ENCODE assay signal across 2 cellular contexts in the genomic region with DNA sequence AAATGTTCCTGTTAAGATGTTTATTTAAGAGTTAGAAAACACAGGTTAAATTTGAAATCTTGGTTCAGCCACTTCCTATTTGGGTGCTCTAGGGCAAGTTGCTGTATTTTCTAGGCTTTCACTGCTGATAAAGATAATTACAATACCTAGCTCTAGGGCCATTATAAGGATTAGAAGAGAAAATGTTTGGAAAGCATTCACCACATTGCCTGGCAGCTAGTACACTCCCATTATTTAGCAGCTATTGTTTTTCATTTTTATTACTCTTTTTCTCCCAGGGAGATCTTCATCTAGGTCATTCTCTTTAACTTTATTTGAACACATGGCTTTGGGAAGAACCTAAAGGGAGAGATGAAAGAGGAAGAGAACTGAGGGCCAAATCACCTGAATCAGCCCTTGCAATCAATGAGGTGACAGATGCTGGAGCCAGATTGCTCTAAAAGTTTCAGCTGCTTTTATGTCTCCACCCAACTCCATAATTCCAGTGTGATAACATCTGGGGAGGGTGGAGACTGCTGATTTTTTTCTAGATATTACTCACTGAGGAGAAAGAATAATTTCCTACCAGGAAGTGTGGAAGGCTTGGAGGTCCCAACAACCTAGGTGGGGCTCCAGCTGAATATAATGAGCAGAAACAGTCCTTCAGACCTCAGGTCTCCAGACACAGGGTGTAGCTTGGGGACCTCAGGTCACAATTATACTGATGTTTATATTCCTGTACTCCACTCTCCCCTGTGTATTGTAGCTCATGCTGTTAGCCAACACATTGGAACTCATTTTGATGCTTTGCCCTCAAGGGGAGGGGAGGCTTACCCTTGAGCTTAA.
TF ChIP-seq lines count a peak whose summit lies in the region.

No MANE protein-coding gene starts in this region.

TF ChIP-seq in endothelial cell of umbilical vein, 7 proteins besides CTCF, POLR2A, EP300 and RAD21:
- no peak for TF ChIP-seq JUN (IDR thresholded peaks at IDR 0.05; ENCODE audit: borderline replicate concordance, insufficient read depth, insufficient read length, low read depth)
- TF ChIP-seq MYC (IDR thresholded peaks at IDR 0.05; ENCODE audit: low read depth, low read length) = no peak
- TF ChIP-seq, protein P1, sequence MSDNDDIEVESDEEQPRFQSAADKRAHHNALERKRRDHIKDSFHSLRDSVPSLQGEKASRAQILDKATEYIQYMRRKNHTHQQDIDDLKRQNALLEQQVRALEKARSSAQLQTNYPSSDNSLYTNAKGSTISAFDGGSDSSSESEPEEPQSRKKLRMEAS (IDR thresholded peaks at IDR 0.05; ENCODE audit: insufficient read depth, insufficient read length) = no peak
- no peak for TF ChIP-seq POLR2AphosphoS5 (IDR thresholded peaks at IDR 0.05; ENCODE audit: insufficient read depth, low read depth, low read length)
- peak; percentile 92 for TF ChIP-seq GATA2 (IDR thresholded peaks at IDR 0.05; ENCODE audit: insufficient read depth, insufficient read length, low read depth, low read length)
- TF ChIP-seq FOS (IDR thresholded peaks at IDR 0.05; ENCODE audit: borderline replicate concordance, insufficient read depth, low read length) = peak; percentile 31
- TF ChIP-seq EZH2 (IDR thresholded peaks at IDR 0.05; ENCODE audit: borderline replicate concordance, low read depth, low read length, severe bottlenecking) = no peak

TF ChIP-seq in HepG2, 621 proteins besides CTCF, POLR2A, EP300 and RAD21:
- TF ChIP-seq TSC22D2 (CRISPR knock-in tag; IDR thresholded peaks at IDR 0.05; ENCODE audit: borderline replicate concordance) = no peak
- no peak for TF ChIP-seq HNRNPL (IDR thresholded peaks at IDR 0.05; ENCODE audit: low read depth, low read length)
